In genomic region chr12:121861549-121862254, GRCh38 we compare ENCODE assay signal across 11 cellular contexts.
DNase-seq lines count a peak whose midpoint lies in the region; TF ChIP-seq lines count a peak whose summit lies in the region.
"Had no signal": no experiment of that assay in that cellular context is flagged by ENCODE, and none has a peak within 500 bp of the region (broad histone marks: within the 10 kb centered on the region; RNA-seq: fewer than 3 reads in every experiment).

No MANE protein-coding gene starts in this region.

- H3K36me3 ChIP-seq in tibial artery: no peaks in the 10 kb centered on the region

- H3K27me3 ChIP-seq in tibial artery: no peaks in the 10 kb centered on the region

- peaks cover 3 to 55% (median 36%) of the 10 kb centered on the region in 4 donors for H3K4me1 ChIP-seq in tibial artery

- TF ChIP-seq CTCF in VCaP (conservative IDR thresholded peaks at IDR 0.05) (no peak), tibial artery (IDR thresholded peaks at IDR 0.05) (no peak)

- H3K4me3 ChIP-seq in tibial artery: no peak overlapping the region

- H3K9me3 ChIP-seq in tibial artery: no peaks in the 10 kb centered on the region

- intact Hi-C loops in tibial artery (cut with DNase I; ENCODE audit: low total_unique reads): no loop called here

- peak; percentile 61 for DNase-seq in NCI-H82 (lab: John Stamatoyannopoulos, UW)
- no peak for DNase-seq in NCI-H82 treated with DMSO at 0.1 percent for 48 hours (lab: John Stamatoyannopoulos, UW; ENCODE audit: unreplicated experiment)
- DNase-seq in iris pigment epithelial cell (ENCODE audit: low read depth): peak; percentile 73
- no peak for DNase-seq in tibial artery
- DNase-seq in activated CD4-positive, CD25-positive, alpha-beta regulatory T cell treated with anti-CD3 and anti-CD28 coated beads, Interleukin-2, amount 50 U/mL, for 72 hours: no peak
- no peak for DNase-seq in NCI-H1417 treated with DMSO at 0.1 percent for 48 hours (lab: John Stamatoyannopoulos, UW)
- no peak for DNase-seq in NCI-H526 (lab: John Stamatoyannopoulos, UW)
- DNase-seq: activated CD4-positive, alpha-beta T cell treated with anti-CD3 and anti-CD28 coated beads for 4 hours; activated naive CD4-positive, alpha-beta T cell treated with anti-CD3 and anti-CD28 coated beads for 36 hours; NCI-H187 had no signal

- peak overlapping the region; percentile 62 for H3K27ac ChIP-seq in VCaP
- H3K27ac ChIP-seq in tibial artery: peak overlapping the region; percentile 55 to 95

Comparison
In these comparisons a context has a peak if more than half of its experiments do, and no peak if none do; other contexts are left out.
1. DNase-seq: peak in NCI-H82 (single experiment) and iris pigment epithelial cell (single experiment); none in NCI-H82 treated with DMSO at 0.1 percent for 48 hours (single experiment), tibial artery (0 of 2), activated CD4-positive, CD25-positive, alpha-beta regulatory T cell treated with anti-CD3 and anti-CD28 coated beads, Interleukin-2, amount 50 U/mL, for 72 hours (single experiment), NCI-H1417 treated with DMSO at 0.1 percent for 48 hours (single experiment) and NCI-H526 (0 of 2).